13 cellular contexts compared by ENCODE assay signal in the genomic region with DNA sequence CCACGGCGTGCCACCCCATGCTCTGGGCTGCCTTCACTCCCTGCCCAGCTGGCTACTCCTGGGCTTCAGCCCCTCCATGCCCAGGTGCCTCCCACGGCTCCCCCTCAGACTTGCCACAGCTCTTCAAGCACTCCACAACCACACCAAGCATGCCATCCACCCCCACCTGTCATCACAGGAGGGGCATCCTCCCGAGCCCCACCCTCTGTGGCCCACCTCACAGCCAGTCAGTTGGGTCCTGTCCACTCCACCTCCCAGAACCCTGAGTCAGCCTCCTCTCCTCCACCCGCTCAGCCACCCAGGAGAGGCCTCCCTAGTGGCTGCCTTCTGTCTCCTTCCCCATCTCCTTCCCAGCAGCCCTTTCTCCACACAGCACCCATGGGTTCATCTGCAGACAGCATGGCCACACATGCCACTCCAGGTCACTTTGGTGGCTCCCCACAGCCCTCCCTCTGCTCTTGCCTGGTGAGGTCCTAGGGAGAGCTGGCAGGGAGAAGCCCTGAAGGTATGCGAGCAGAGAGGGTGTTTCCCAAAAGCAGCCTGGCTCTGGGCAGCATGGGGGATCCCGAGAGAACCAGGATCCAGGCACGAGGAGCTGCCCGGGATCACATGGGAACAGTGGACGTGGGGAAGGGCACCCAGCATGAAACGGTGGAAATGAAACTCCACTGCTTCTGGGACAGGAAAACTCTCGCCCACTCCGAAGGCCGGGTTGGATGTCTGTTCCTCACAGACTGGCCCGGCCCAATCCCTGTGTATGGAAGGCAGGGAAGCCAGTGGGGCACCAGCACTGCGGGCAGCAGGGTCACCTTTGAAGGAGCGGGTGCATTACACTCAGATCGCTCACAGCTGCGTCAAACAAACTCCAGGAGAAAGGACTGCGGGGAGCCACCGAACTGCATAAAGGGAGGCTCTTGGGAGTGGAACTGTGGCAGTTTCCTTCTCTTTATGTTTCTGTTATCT. TPM values are rescaled to one million over a fixed set of nuclear protein-coding genes. Genes with fewer than 3 reads are reported as not detected.
DNase-seq lines count a peak whose midpoint lies in the region; ATAC-seq and TF ChIP-seq lines count a peak whose summit lies in the region.
"Had no signal": no experiment of that assay in that cellular context is flagged by ENCODE, and none has a peak within 500 bp of the region (broad histone marks: within the 10 kb centered on the region; RNA-seq: fewer than 3 reads in every experiment).

No MANE protein-coding gene starts in this region.

- CTCF ChIA-PET in Panc1 (lab: Charles Lee) = no interaction called here

- H3K4me3 Mint-ChIP-seq in natural killer cell = peak overlapping the region; percentile 67
- H3K4me3 Mint-ChIP-seq in nephron progenitor cell = no peak overlapping the region
- H3K4me3 Mint-ChIP-seq: CD8-positive, alpha-beta T cell had no signal

- H3K27ac ChIP-seq in Panc1 (ENCODE audit: low read length) (no peak overlapping the region), gastroesophageal sphincter (peak overlapping the region; percentile 98 to 99 (median 98)), tibial artery (peak overlapping the region; percentile 93 to 95)

- POLR2A ChIA-PET in Panc1 (lab: Charles Lee) = interaction anchor here (0.6 kb wide), 1 partner anchor 54 kb away, joined by 5 read pairs; no protein-coding TSS in a partner anchor

- H3K4me3 ChIP-seq in Panc1 (ENCODE audit: low read depth in 2 of 2, low read length in 2 of 2) (no peak overlapping the region), gastroesophageal sphincter (peak overlapping the region; percentile 93 to 94), tibial artery (peak overlapping the region; percentile 89 to 97)

- H3K27ac Mint-ChIP-seq in natural killer cell (no peak overlapping the region), nephron progenitor cell (no peak overlapping the region)
- H3K27ac Mint-ChIP-seq: CD8-positive, alpha-beta T cell had no signal

- H3K4me1 ChIP-seq in Panc1 (ENCODE audit: control insufficient read depth, insufficient read depth, low read length) (peaks cover 11% of the 10 kb centered on the region), gastroesophageal sphincter (peaks cover 0 to 79% (median 12%) of the 10 kb centered on the region in 3 donors), tibial artery (peaks cover 0 to 71% (median 52%) of the 10 kb centered on the region in 4 donors)

- ATAC-seq in Panc1 (peak; percentile 26; the same call in 1 of the 2 replicates), gastroesophageal sphincter (peak; percentile 6), natural killer cell (peak in 1 of 3 donors; percentile 5), GM21390 (IDR thresholded peaks at IDR 0.05; ENCODE audit: unreplicated experiment) (no peak)
- ATAC-seq: CD8-positive, alpha-beta T cell had no signal

- in situ Hi-C loops in Panc1 (cut with HindIII; ENCODE audit: low pct_unique_long_range_greater_than_20kb, low sequenced_read_pairs) = no loop called here

- DNase-seq in Panc1 (ENCODE audit: low read depth, low spot score) (no peak), natural killer cell (peak; percentile 7), tibial artery (peak in 1 of 2 donors; percentile 81), amygdala (lab: John Stamatoyannopoulos, UW) (no peak), nephron progenitor cell (no peak)
- DNase-seq: activated CD8-positive, alpha-beta memory T cell treated with anti-CD3 and anti-CD28 coated beads, Interleukin-2, amount 50 U/mL, for 4 hours; anterior cingulate cortex; hypothalamus had no signal

- 14 to 74% methylated on average over 3 to 12 of the region's 21 CpGs for WGBS in gastroesophageal sphincter (ENCODE audit: low coverage in 1 of 2), 2 donors

- no peaks in the 10 kb centered on the region for H3K9me3 Mint-ChIP-seq in natural killer cell
- H3K9me3 Mint-ChIP-seq in nephron progenitor cell = peaks cover 2% of the 10 kb centered on the region
- H3K9me3 Mint-ChIP-seq: CD8-positive, alpha-beta T cell had no signal

- TF ChIP-seq POLR2A in gastroesophageal sphincter (IDR thresholded peaks at IDR 0.05) = peak in 1 of 2 donors; percentile 23

- H3K9me3 ChIP-seq in Panc1 (ENCODE audit: control insufficient read depth, insufficient read depth, low read depth, low read length) (no peaks in the 10 kb centered on the region), gastroesophageal sphincter (no peaks in the 10 kb centered on the region), tibial artery (no peaks in the 10 kb centered on the region)

- TF ChIP-seq EP300 in gastroesophageal sphincter (IDR thresholded peaks at IDR 0.05) = no peak

- BruUV-seq in Panc1 (replicated peaks; lab: Mats Ljungman, UMichigan) = no TSS peak

- H3K36me3 ChIP-seq in Panc1 (ENCODE audit: control insufficient read depth, insufficient read depth, low read length) (no peaks in the 10 kb centered on the region), gastroesophageal sphincter (no peaks in the 10 kb centered on the region), tibial artery (no peaks in the 10 kb centered on the region)

- TF ChIP-seq CTCF in Panc1 (IDR thresholded peaks at IDR 0.05) = no peak
- no peak for TF ChIP-seq CTCF in gastroesophageal sphincter (IDR thresholded peaks at IDR 0.05)
- TF ChIP-seq CTCF in natural killer cell (IDR thresholded peaks at IDR 0.05) = no peak
- TF ChIP-seq CTCF in tibial artery (IDR thresholded peaks at IDR 0.05) = no peak
- TF ChIP-seq CTCF in nephron progenitor cell (IDR thresholded peaks at IDR 0.05) = no peak

- peaks cover 4% of the 10 kb centered on the region; the same call in 1 of the 2 replicates for H3K27me3 ChIP-seq in Panc1 (ENCODE audit: control insufficient read depth, insufficient read depth, low read length)
- no peaks in the 10 kb centered on the region for H3K27me3 ChIP-seq in gastroesophageal sphincter
- H3K27me3 ChIP-seq in tibial artery = no peaks in the 10 kb centered on the region

- peaks cover 5% of the 10 kb centered on the region in 2 donors for H3K4me1 Mint-ChIP-seq in natural killer cell
- H3K4me1 Mint-ChIP-seq in nephron progenitor cell = peaks cover 13% of the 10 kb centered on the region

- intact Hi-C loops in Panc1 (cut with micrococcal nuclease; ENCODE audit: unreplicated experiment) = no loop called here
- intact Hi-C loops in natural killer cell (cut with micrococcal nuclease) = no loop called here
- intact Hi-C loops in tibial artery (cut with DNase I; ENCODE audit: low total_unique reads) = loop anchor here (10.0 kb wide), 1 partner anchor 288 kb away; a partner anchor contains a TSS

- peaks cover 43 to 76% of the 10 kb centered on the region in 2 donors for H3K27me3 Mint-ChIP-seq in natural killer cell (ENCODE audit: low read depth in 2 of 2)
- peaks cover 92% of the 10 kb centered on the region for H3K27me3 Mint-ChIP-seq in nephron progenitor cell (ENCODE audit: low read depth, poor library complexity)

- H3K36me3 Mint-ChIP-seq in natural killer cell (no peaks in the 10 kb centered on the region), nephron progenitor cell (ENCODE audit: low read depth) (no peaks in the 10 kb centered on the region)
- H3K36me3 Mint-ChIP-seq: CD8-positive, alpha-beta T cell had no signal

RNA-seq across cellular contexts. Expression of a gene that starts 2.7 kb away (rescaled TPM):
- total RNA-seq in Panc1 (2021; ENCODE audit: unreplicated experiment) (8.9 TPM), gastroesophageal sphincter (100 to 1,000 TPM in 3 of 4 donors, 10 to 100 TPM in 1; 81.4 to 275 (median 124) TPM), natural killer cell (under 1 TPM in 2 of 3 donors, not detected in 1; 0.15 to 0.16 TPM)
- 7.1 TPM for polyA plus RNA-seq in Panc1 (2012; ENCODE audit: insufficient read length)
- total RNA-seq: NCI-H460 had no signal

RNA-seq across cellular contexts. Expression of a gene that starts 26.7 kb away (rescaled TPM):
- total RNA-seq in Panc1 (2021; ENCODE audit: unreplicated experiment) (not detected), gastroesophageal sphincter (under 1 TPM in 1 of 4 donors, not detected in 3; 0.35 TPM), natural killer cell (not detected)
- not detected for polyA plus RNA-seq in Panc1 (2012; ENCODE audit: insufficient read length)
- total RNA-seq: CD8-positive, alpha-beta T cell; mononuclear cell; NCI-H460 had no signal

RNA-seq across cellular contexts. Expression of a gene that starts 28.7 kb away (rescaled TPM):
- total RNA-seq in Panc1 (2021; ENCODE audit: unreplicated experiment) (5.6 TPM), gastroesophageal sphincter (10 to 100 TPM in 2 of 4 donors, 1 to 10 TPM in 2; 7.2 to 15.2 (median 10.3) TPM), natural killer cell (1 to 10 TPM; 5.5 to 6.6 (median 6.4) TPM)
- polyA plus RNA-seq in Panc1 (2012; ENCODE audit: insufficient read length) = not detected

Comparison
In these comparisons a context has a peak if more than half of its experiments do, and no peak if none do; other contexts are left out.
1. H3K4me3 ChIP-seq: peak in gastroesophageal sphincter (2 of 2) and tibial artery (2 of 2); none in Panc1 (0 of 2).